23 cellular contexts compared by ENCODE assay signal in genomic region chr6:43610431-43610830, GRCh38. TPM values are rescaled to one million over a fixed set of nuclear protein-coding genes. Genes with fewer than 3 reads are reported as not detected.
"Had no signal": no experiment of that assay in that cellular context is flagged by ENCODE, and none has a peak within 500 bp of the region (broad histone marks: within the 10 kb centered on the region; RNA-seq: fewer than 3 reads in every experiment).

No MANE protein-coding gene starts in this region.

- H3K36me3 ChIP-seq: breast epithelium had no signal

- ATAC-seq: gastroesophageal sphincter, sciatic nerve, SK-N-SH treated with all-trans-retinoic acid at 6 μM for 48 hours had no signal

- H3K4me3 ChIP-seq: ascending aorta, breast epithelium, gastroesophageal sphincter, thoracic aorta, upper lobe of left lung had no signal

- H3K27me3 Mint-ChIP-seq: activated naive CD4-positive, alpha-beta T cell treated with anti-CD3 and anti-CD28 coated beads, Interleukin-2, amount 10 ng/mL, durations not matched to agents 7 days and 5 days; activated T-cell treated with anti-CD3 and anti-CD28 coated beads, Interleukin-2, amount 50 U/mL, for 24 hours had no signal

- H3K4me1 Mint-ChIP-seq: nephron had no signal

- H3K9me3 ChIP-seq: ascending aorta, breast epithelium, gastroesophageal sphincter, thoracic aorta, upper lobe of left lung had no signal

- H3K9me3 Mint-ChIP-seq: activated naive CD4-positive, alpha-beta T cell treated with anti-CD3 and anti-CD28 coated beads, Interleukin-2, amount 10 ng/mL, durations not matched to agents 7 days and 5 days; activated T-cell treated with anti-CD3 and anti-CD28 coated beads, Interleukin-2, amount 50 U/mL, for 24 hours; endodermal cell; nephron had no signal

- H3K27ac ChIP-seq: ascending aorta, breast epithelium, epithelial cell of prostate, gastroesophageal sphincter, thoracic aorta, upper lobe of left lung had no signal

- H3K27ac Mint-ChIP-seq: activated naive CD4-positive, alpha-beta T cell treated with anti-CD3 and anti-CD28 coated beads, Interleukin-2, amount 10 ng/mL, durations not matched to agents 7 days and 5 days; endodermal cell; nephron had no signal

- H3K4me1 ChIP-seq: ascending aorta, breast epithelium had no signal

- H3K27me3 ChIP-seq: ascending aorta, breast epithelium, gastroesophageal sphincter, upper lobe of left lung had no signal

- DNase-seq: activated CD4-positive, alpha-beta T cell treated with anti-CD3 and anti-CD28 coated beads for 1 hour; activated CD4-positive, alpha-beta T cell treated with anti-CD3 and anti-CD28 coated beads, Interleukin-2, amount 50 U/mL, for 1 hour; activated effector memory CD4-positive, alpha-beta T cell treated with Interleukin-2 at 50 U/mL for 16 hours; activated naive CD4-positive, alpha-beta T cell treated with anti-CD3 and anti-CD28 coated beads, Interleukin-2, amount 10 ng/mL, durations not matched to agents 7 days and 5 days; activated T-cell treated with anti-CD3 and anti-CD28 coated beads, Interleukin-2, amount 50 U/mL, for 24 hours; cerebellar nuclear complex; cortex of kidney; endodermal cell; head of caudate nucleus; nucleus accumbens; small intestine; stimulated activated CD4-positive, alpha-beta T cell treated with anti-CD3 and anti-CD28 coated beads, Interleukin-15, amount 100 ng/mL, for 24 hours; stimulated activated naive CD4-positive, alpha-beta T cell; upper lobe of left lung had no signal

- H3K4me3 Mint-ChIP-seq: activated naive CD4-positive, alpha-beta T cell treated with anti-CD3 and anti-CD28 coated beads, Interleukin-2, amount 10 ng/mL, durations not matched to agents 7 days and 5 days; activated T-cell treated with anti-CD3 and anti-CD28 coated beads, Interleukin-2, amount 50 U/mL, for 24 hours; endodermal cell; nephron had no signal

RNA-seq across cellular contexts. Expression of gene RSPH9, which starts 34.4 kb away (rescaled TPM):
- total RNA-seq: ascending aorta, breast epithelium, myocyte, thoracic aorta had no signal
